Comparison of ENCODE assay signal across 17 cellular contexts in the genomic region with DNA sequence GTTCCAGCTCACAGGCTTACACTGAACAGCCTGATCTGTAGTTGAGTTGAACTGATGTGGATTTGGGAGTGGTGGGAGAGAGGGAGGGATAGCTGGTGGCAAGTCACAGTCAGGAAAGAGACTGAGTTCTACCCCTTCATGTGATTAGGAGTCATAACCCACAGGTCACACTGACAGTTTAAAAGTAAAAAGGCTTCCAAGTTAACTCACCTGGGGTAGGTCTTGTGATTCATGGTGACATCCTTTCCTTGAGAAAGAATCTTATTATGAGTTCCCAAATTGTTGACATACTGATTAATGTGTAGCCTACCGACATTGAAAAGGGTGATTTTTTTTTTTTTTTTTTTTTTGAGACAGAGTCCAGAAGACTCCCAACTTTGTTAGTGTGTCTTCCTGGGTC. TPM values are rescaled to one million over a fixed set of nuclear protein-coding genes. Genes with fewer than 3 reads are reported as not detected.
A peak's percentile ranks its signal among the peaks of the same experiment; 100 is the strongest.
DNase-seq lines count a peak whose midpoint lies in the region; ATAC-seq and TF ChIP-seq lines count a peak whose summit lies in the region.
"Had no signal": no experiment of that assay in that cellular context is flagged by ENCODE, and none has a peak within 500 bp of the region (broad histone marks: within the 10 kb centered on the region; RNA-seq: fewer than 3 reads in every experiment).

No MANE protein-coding gene starts in this region.

- CTCF ChIA-PET in CD8-positive, alpha-beta memory T cell (lab: Charles Lee), result no interaction called here

- peak overlapping the region; percentile 45 for H3K27ac ChIP-seq in VCaP
- H3K27ac ChIP-seq in foreskin keratinocyte, result peak overlapping the region; percentile 34
- H3K27ac ChIP-seq in CD8-positive, alpha-beta memory T cell (ENCODE audit: low read depth, low read length), result no peak overlapping the region
- H3K27ac ChIP-seq: 22Rv1, BLaER1 had no signal

- H3K36me3 ChIP-seq in CD8-positive, alpha-beta memory T cell (ENCODE audit: insufficient read depth, low read length), result no peaks in the 10 kb centered on the region
- H3K36me3 ChIP-seq: BLaER1 had no signal

- peak; percentile 40 for DNase-seq in NCI-H82 (lab: John Stamatoyannopoulos, UW)
- no peak for DNase-seq in NCI-H82 treated with DMSO at 0.1 percent for 48 hours (lab: John Stamatoyannopoulos, UW; ENCODE audit: unreplicated experiment)
- DNase-seq in foreskin keratinocyte, result peak in 1 of 2 donors; percentile 45
- DNase-seq in NCI-H2029 (lab: John Stamatoyannopoulos, UW), result no peak
- DNase-seq in CD8-positive, alpha-beta memory T cell, result no peak
- no peak for DNase-seq in left lobe of liver (ENCODE audit: low spot score)
- DNase-seq: AML-193, Calu3, DMS 273 treated with DMSO at 0.1 percent for 48 hours, H7 had no signal

- H3K27me3 Mint-ChIP-seq in CD8-positive, alpha-beta memory T cell, result peaks cover 13 to 16% of the 10 kb centered on the region in 2 donors

- peaks cover 0 to 1% (median 0%) of the 10 kb centered on the region in 5 donors for H3K9me3 Mint-ChIP-seq in CD8-positive, alpha-beta memory T cell
- H3K9me3 Mint-ChIP-seq: GM23338, IgD-negative memory B cell had no signal

- H3K4me1 ChIP-seq in foreskin keratinocyte, result no peaks in the 10 kb centered on the region
- H3K4me1 ChIP-seq in CD8-positive, alpha-beta memory T cell (ENCODE audit: insufficient read depth, low read length), result no peaks in the 10 kb centered on the region
- H3K4me1 ChIP-seq: BLaER1 had no signal

- no peaks in the 10 kb centered on the region for H3K36me3 Mint-ChIP-seq in CD8-positive, alpha-beta memory T cell
- H3K36me3 Mint-ChIP-seq: IgD-negative memory B cell had no signal

- no peak overlapping the region for H3K4me3 ChIP-seq in CD8-positive, alpha-beta memory T cell (ENCODE audit: low read length)
- H3K4me3 ChIP-seq: BLaER1, GM23338 had no signal

- H3K9me3 ChIP-seq in CD8-positive, alpha-beta memory T cell (ENCODE audit: low read length), result no peaks in the 10 kb centered on the region
- H3K9me3 ChIP-seq: BLaER1 had no signal

- H3K27ac Mint-ChIP-seq in CD8-positive, alpha-beta memory T cell, result no peak overlapping the region
- H3K27ac Mint-ChIP-seq: GM23338, IgD-negative memory B cell had no signal

- H3K4me1 Mint-ChIP-seq in CD8-positive, alpha-beta memory T cell, result no peaks in the 10 kb centered on the region
- H3K4me1 Mint-ChIP-seq: IgD-negative memory B cell had no signal

- H3K4me3 Mint-ChIP-seq in CD8-positive, alpha-beta memory T cell, result no peak overlapping the region
- H3K4me3 Mint-ChIP-seq: GM23338, IgD-negative memory B cell had no signal

- H3K27me3 ChIP-seq in foreskin keratinocyte, result peaks cover 3% of the 10 kb centered on the region
- no peaks in the 10 kb centered on the region for H3K27me3 ChIP-seq in CD8-positive, alpha-beta memory T cell (ENCODE audit: insufficient read depth, low read length, poor library complexity, severe bottlenecking)
- H3K27me3 ChIP-seq: BLaER1 had no signal

- POLR2A ChIA-PET in CD8-positive, alpha-beta memory T cell (lab: Charles Lee), result no interaction called here

- TF ChIP-seq CTCF in VCaP (conservative IDR thresholded peaks at IDR 0.05) (no peak), foreskin keratinocyte (conservative IDR thresholded peaks at IDR 0.05) (no peak)

- peak; percentile 32 for ATAC-seq in foreskin keratinocyte
- ATAC-seq in left lobe of liver, result no peak
- ATAC-seq: GM23338 had no signal

RNA-seq across cellular contexts. Expression of gene IZUMO1R, which starts 5.4 kb away (rescaled TPM):
- total RNA-seq in foreskin keratinocyte (not detected in 2 replicates), left lobe of liver (not detected)
- not detected in 2 replicates for polyA plus RNA-seq in foreskin keratinocyte
- total RNA-seq in CD8-positive, alpha-beta memory T cell, result not detected
- polyA plus RNA-seq in CD8-positive, alpha-beta memory T cell, result not detected
- total RNA-seq: Calu3, Daoy, GM23338, H7, HT-29 had no signal
- polyA plus RNA-seq: GM23338, IgD-negative memory B cell had no signal
